ENCODE assay signal across 8 cellular contexts in the genomic region with DNA sequence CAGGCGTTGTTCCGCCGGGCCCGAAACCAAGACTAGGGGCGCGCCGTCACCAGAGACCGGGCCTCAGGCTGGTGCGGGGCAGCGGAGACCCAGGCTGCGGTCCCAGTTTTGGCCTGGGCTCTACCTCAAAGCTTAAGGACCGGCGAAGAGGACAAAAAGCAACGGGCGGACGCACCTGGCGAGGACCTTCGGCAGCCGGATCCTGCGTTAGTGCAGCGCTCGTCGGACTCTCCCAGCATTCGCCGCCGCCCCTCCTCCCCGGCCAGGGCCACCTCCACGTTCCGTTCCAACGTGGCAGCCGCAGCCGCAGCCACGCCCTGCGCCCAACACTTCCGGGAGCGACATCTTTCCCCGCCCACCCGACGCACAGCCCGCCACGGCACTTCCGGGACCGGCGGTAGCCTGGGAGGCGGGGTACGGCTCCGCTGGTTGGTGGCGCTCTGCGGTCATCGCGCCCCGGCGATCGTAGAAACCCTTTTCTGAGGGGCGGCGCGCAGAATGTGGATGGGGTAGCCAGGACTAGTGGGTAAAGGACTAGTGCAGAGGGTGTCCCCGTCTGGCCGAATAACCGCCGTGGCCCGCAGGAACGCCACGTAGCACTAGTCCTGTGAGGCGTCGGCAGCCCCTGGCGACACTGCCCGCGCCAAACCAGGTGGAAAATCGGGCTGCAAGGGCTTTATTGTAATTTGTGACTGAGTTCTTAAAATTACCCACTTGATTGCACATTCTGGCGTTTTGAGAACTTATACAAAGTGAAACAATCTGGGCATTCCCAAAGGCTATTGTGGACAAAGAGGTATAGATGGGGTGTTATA. TPM values are rescaled to one million over a fixed set of nuclear protein-coding genes. Genes with fewer than 3 reads are reported as not detected.
DNase-seq lines count a peak whose midpoint lies in the region; ATAC-seq and TF ChIP-seq lines count a peak whose summit lies in the region.

A gene with protein sequence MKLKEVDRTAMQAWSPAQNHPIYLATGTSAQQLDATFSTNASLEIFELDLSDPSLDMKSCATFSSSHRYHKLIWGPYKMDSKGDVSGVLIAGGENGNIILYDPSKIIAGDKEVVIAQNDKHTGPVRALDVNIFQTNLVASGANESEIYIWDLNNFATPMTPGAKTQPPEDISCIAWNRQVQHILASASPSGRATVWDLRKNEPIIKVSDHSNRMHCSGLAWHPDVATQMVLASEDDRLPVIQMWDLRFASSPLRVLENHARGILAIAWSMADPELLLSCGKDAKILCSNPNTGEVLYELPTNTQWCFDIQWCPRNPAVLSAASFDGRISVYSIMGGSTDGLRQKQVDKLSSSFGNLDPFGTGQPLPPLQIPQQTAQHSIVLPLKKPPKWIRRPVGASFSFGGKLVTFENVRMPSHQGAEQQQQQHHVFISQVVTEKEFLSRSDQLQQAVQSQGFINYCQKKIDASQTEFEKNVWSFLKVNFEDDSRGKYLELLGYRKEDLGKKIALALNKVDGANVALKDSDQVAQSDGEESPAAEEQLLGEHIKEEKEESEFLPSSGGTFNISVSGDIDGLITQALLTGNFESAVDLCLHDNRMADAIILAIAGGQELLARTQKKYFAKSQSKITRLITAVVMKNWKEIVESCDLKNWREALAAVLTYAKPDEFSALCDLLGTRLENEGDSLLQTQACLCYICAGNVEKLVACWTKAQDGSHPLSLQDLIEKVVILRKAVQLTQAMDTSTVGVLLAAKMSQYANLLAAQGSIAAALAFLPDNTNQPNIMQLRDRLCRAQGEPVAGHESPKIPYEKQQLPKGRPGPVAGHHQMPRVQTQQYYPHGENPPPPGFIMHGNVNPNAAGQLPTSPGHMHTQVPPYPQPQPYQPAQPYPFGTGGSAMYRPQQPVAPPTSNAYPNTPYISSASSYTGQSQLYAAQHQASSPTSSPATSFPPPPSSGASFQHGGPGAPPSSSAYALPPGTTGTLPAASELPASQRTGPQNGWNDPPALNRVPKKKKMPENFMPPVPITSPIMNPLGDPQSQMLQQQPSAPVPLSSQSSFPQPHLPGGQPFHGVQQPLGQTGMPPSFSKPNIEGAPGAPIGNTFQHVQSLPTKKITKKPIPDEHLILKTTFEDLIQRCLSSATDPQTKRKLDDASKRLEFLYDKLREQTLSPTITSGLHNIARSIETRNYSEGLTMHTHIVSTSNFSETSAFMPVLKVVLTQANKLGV (minus strand): TSS at position 241 of the 815 bp plus-strand sequence. CDS start 9,217 bp downstream, outside the sequence.

- peak; percentile 96 for TF ChIP-seq POLR2A in GM19193 (IDR thresholded peaks at IDR 0.05; ENCODE audit: extremely low read depth, insufficient read depth, insufficient read length)

- peak; percentile 92 for ATAC-seq in HG03439 (IDR thresholded peaks at IDR 0.05; ENCODE audit: unreplicated experiment)

- peak; percentile 91 to 92 for DNase-seq in AML-193 (lab: John Stamatoyannopoulos, UW)
- peak; percentile 93 for DNase-seq in NCI-H510A (lab: John Stamatoyannopoulos, UW)
- peak; percentile 94 to 95 for DNase-seq in activated CD4-positive, alpha-beta T cell treated with anti-CD3 and anti-CD28 coated beads for 24 hours (ENCODE audit: low read depth in 2 of 2)
- peak; percentile 98 for DNase-seq in chondrocyte (ENCODE audit: low spot score)
- DNase-seq in kidney epithelial cell (ENCODE audit: low read depth): peak; percentile 61
- peak; percentile 93 to 98 for DNase-seq in stimulated activated CD4-positive, alpha-beta T cell treated with anti-CD3 and anti-CD28 coated beads, Interleukin-15, amount 100 ng/mL, for 48 hours (ENCODE audit: low read depth in 2 of 2)

- H3K4me3 Mint-ChIP-seq in chondrocyte (ENCODE audit: unreplicated experiment): peak within 1 kb of the TSS; percentile 92

- H3K27ac Mint-ChIP-seq in chondrocyte (ENCODE audit: unreplicated experiment): peak within 1 kb of the TSS; percentile 99

- peak; percentile 46 for TF ChIP-seq CTCF in chondrocyte (IDR thresholded peaks at IDR 0.05)
- TF ChIP-seq CTCF in kidney epithelial cell (IDR thresholded peaks at IDR 0.05; ENCODE audit: insufficient read depth, low read length, poor library complexity, severe bottlenecking): no peak

- H3K27me3 ChIP-seq in kidney epithelial cell (ENCODE audit: control insufficient read depth, insufficient read depth, low read length): no peaks in the 10 kb centered on the region

- no peaks in the 10 kb centered on the region for H3K9me3 Mint-ChIP-seq in chondrocyte (ENCODE audit: low read depth)

- H3K4me3 ChIP-seq in kidney epithelial cell (ENCODE audit: low read depth, low read length): peak within 1 kb of the TSS; percentile 88

- H3K36me3 ChIP-seq in kidney epithelial cell (ENCODE audit: control insufficient read depth, insufficient read depth, low read length): no peaks in the 10 kb centered on the region

- peaks cover 53% of the 10 kb centered on the region for H3K4me1 Mint-ChIP-seq in chondrocyte (ENCODE audit: low read depth)

- peaks cover 20% of the 10 kb centered on the region for H3K36me3 Mint-ChIP-seq in chondrocyte (ENCODE audit: low read depth)

- H3K27me3 Mint-ChIP-seq in chondrocyte (ENCODE audit: low read depth): no peaks in the 10 kb centered on the region

RNA-seq across cellular contexts. Expression of the gene that starts here (rescaled TPM):
- total RNA-seq in chondrocyte (406 to 470 TPM (median 421 TPM) in 3 replicates), kidney epithelial cell (159 and 178 TPM in 2 replicates)

Comparison
In these comparisons a context has a peak if more than half of its experiments do, and no peak if none do; other contexts are left out.
1. Peak in every context shown above with its lines: DNase-seq, ATAC-seq and H3K4me3 ChIP-seq.